ENCODE assay signal across 13 cellular contexts in the genomic region with DNA sequence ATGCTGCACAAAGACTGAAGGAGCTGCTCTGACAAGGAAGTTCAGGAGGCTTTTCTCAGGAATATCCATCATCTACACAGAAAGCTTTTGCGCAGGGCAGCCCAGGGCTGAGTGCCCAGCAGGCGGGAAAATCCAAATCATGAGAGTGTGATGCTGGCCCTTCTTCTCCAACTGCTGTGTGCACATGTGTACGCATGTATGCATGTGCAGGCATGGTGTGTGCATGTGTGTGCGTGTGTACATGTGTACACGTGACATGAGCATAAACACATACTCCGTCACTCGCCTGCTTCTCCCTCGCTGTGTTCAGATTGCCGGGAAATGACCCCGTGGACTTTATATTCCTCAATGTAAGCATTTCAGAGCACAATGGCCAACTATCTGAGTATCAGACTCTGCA.
"Had no signal": no experiment of that assay in that cellular context is flagged by ENCODE, and none has a peak within 500 bp of the region (broad histone marks: within the 10 kb centered on the region; RNA-seq: fewer than 3 reads in every experiment).

No MANE protein-coding gene starts in this region.

- H3K4me3 ChIP-seq: adrenal gland, cardiac muscle cell, dorsolateral prefrontal cortex, left ventricle myocardium inferior, thyroid gland, vagina had no signal

- H3K9me3 Mint-ChIP-seq: activated naive CD4-positive, alpha-beta T cell treated with anti-CD3 and anti-CD28 coated beads, Interleukin-2, amount 50 U/mL, for 24 hours; natural killer cell treated with Interleukin-12 subunit alpha and Interleukin-12 subunit beta and Interleukin-15 and Interleukin-18, amount 100 ng/mL, for 72 hours; stimulated activated memory B cell treated with anti-CD40 and anti-IgM and Interleukin-4, amounts not matched to agents 10 μg/mL and 1 μg/mL and 100 μg/mL, for 72 hours had no signal

- H3K36me3 ChIP-seq: adrenal gland, cardiac muscle cell had no signal

- H3K4me1 ChIP-seq: adrenal gland, thyroid gland had no signal

- H3K27me3 ChIP-seq: adrenal gland, cardiac muscle cell, dorsolateral prefrontal cortex, thyroid gland, vagina had no signal

- H3K27me3 Mint-ChIP-seq: activated naive CD4-positive, alpha-beta T cell treated with anti-CD3 and anti-CD28 coated beads, Interleukin-2, amount 50 U/mL, for 24 hours had no signal

- DNase-seq: adrenal gland; hippocampal formation; kidney; left ventricle myocardium inferior; stimulated activated CD4-positive, alpha-beta T cell treated with anti-CD3 and anti-CD28 coated beads, Interleukin-2, amount 100 ng/mL, for 48 hours; thyroid gland had no signal

- H3K9me3 ChIP-seq: adrenal gland, left ventricle myocardium inferior, thyroid gland, vagina had no signal

- H3K4me1 Mint-ChIP-seq: activated naive CD4-positive, alpha-beta T cell treated with anti-CD3 and anti-CD28 coated beads, Interleukin-2, amount 50 U/mL, for 24 hours; stimulated activated memory B cell treated with anti-CD40 and anti-IgM and Interleukin-4, amounts not matched to agents 10 μg/mL and 1 μg/mL and 100 μg/mL, for 72 hours had no signal

- FAIRE-seq: kidney had no signal

- H3K27ac Mint-ChIP-seq: activated naive CD4-positive, alpha-beta T cell treated with anti-CD3 and anti-CD28 coated beads, Interleukin-2, amount 50 U/mL, for 24 hours; natural killer cell treated with Interleukin-12 subunit alpha and Interleukin-12 subunit beta and Interleukin-15 and Interleukin-18, amount 100 ng/mL, for 72 hours; stimulated activated memory B cell treated with anti-CD40 and anti-IgM and Interleukin-4, amounts not matched to agents 10 μg/mL and 1 μg/mL and 100 μg/mL, for 72 hours had no signal

- ATAC-seq: esophagus mucosa; stimulated activated memory B cell treated with anti-CD40 and anti-IgM and Interleukin-4, amounts not matched to agents 10 μg/mL and 1 μg/mL and 100 μg/mL, for 72 hours had no signal

- H3K27ac ChIP-seq: adrenal gland, cardiac muscle cell, dorsolateral prefrontal cortex, left ventricle myocardium inferior, thyroid gland, vagina had no signal

- H3K36me3 Mint-ChIP-seq: natural killer cell treated with Interleukin-12 subunit alpha and Interleukin-12 subunit beta and Interleukin-15 and Interleukin-18, amount 100 ng/mL, for 72 hours; stimulated activated memory B cell treated with anti-CD40 and anti-IgM and Interleukin-4, amounts not matched to agents 10 μg/mL and 1 μg/mL and 100 μg/mL, for 72 hours had no signal

- H3K4me3 Mint-ChIP-seq: activated naive CD4-positive, alpha-beta T cell treated with anti-CD3 and anti-CD28 coated beads, Interleukin-2, amount 50 U/mL, for 24 hours; natural killer cell treated with Interleukin-12 subunit alpha and Interleukin-12 subunit beta and Interleukin-15 and Interleukin-18, amount 100 ng/mL, for 72 hours; stimulated activated memory B cell treated with anti-CD40 and anti-IgM and Interleukin-4, amounts not matched to agents 10 μg/mL and 1 μg/mL and 100 μg/mL, for 72 hours had no signal
